ENCODE assay signal across 10 cellular contexts in the genomic region with DNA sequence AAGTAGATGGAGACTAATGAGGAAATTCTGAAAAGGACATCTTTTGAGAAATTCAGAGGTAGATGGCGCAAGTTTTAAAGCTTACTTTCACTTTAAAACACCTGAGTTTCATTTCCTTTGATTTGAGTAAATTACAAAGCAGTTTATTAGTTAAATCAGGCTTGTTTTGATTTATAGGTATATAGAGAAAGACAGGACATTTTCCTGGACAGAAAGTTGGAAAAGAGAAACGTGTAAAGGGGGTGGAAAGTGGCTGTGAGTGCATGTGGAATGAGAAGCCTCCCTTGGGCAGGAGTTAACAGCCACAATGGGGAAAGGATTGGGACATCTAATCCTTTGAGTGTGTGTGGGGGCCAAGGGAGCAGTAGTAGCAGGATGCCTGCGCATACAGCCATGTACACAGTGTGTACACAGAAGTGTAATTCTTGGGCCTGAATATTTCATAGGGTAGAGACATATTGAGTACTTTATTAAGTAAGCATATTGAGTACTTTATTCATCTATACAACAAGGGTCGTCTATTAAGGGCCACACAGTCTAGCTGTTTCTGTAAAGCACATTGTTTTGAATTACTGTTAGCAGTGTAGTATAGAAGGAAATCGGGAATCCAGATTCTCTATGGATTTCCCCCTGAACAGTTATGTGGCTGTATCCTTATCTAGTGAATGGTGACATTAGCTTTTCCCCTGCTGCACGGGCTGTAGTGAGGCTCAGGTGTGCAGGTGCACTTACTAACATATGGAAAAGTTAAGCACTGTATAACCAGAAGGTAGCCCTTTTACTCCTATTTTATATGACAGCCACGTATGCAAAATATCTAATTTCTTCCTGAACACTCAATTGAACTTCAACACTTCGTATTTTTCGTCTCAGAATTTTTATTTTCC. TPM values are rescaled to one million over a fixed set of nuclear protein-coding genes. Genes with fewer than 3 reads are reported as not detected.
DNase-seq lines count a peak whose midpoint lies in the region; ATAC-seq and TF ChIP-seq lines count a peak whose summit lies in the region.
"Had no signal": no experiment of that assay in that cellular context is flagged by ENCODE, and none has a peak within 500 bp of the region (broad histone marks: within the 10 kb centered on the region; RNA-seq: fewer than 3 reads in every experiment).

No MANE protein-coding gene starts in this region.

- no peaks in the 10 kb centered on the region for H3K27me3 Mint-ChIP-seq in WTC11 (ENCODE audit: low read depth)

- no peak overlapping the region for H3K4me3 Mint-ChIP-seq in WTC11

- TF ChIP-seq EP300 in gastroesophageal sphincter (IDR thresholded peaks at IDR 0.05), result no peak

- no peak for TF ChIP-seq CTCF in WTC11 (IDR thresholded peaks at IDR 0.05)
- no peak for TF ChIP-seq CTCF in gastroesophageal sphincter (IDR thresholded peaks at IDR 0.05)
- TF ChIP-seq CTCF in Peyer's patch (IDR thresholded peaks at IDR 0.05), result no peak

- ATAC-seq in WTC11 (no peak), gastroesophageal sphincter (peak; percentile 57), HG03457 (IDR thresholded peaks at IDR 0.05; ENCODE audit: unreplicated experiment) (no peak)

- H3K4me1 ChIP-seq in gastroesophageal sphincter, result peaks cover 0 to 84% (median 6%) of the 10 kb centered on the region in 3 donors
- H3K4me1 ChIP-seq in skeletal muscle tissue (ENCODE audit: control insufficient read depth in 3 of 3, insufficient read depth in 3 of 3, low read length in 3 of 3), result peaks cover 30 to 49% (median 44%) of the 10 kb centered on the region in 3 donors
- H3K4me1 ChIP-seq in Peyer's patch, result peaks cover 0 to 31% (median 14%) of the 10 kb centered on the region in 4 donors

- POLR2A ChIA-PET in WTC11 (lab: Charles Lee), result no interaction called here

- peaks cover 43% of the 10 kb centered on the region for H3K4me1 Mint-ChIP-seq in WTC11

- peaks cover 0 to 31% of the 10 kb centered on the region in 2 donors for H3K36me3 ChIP-seq in gastroesophageal sphincter
- H3K36me3 ChIP-seq in skeletal muscle tissue (ENCODE audit: control insufficient read depth in 3 of 3, insufficient read depth in 3 of 3, low read length in 3 of 3), result peaks cover 2 to 6% (median 3%) of the 10 kb centered on the region in 3 donors
- H3K36me3 ChIP-seq in Peyer's patch, result peaks cover 0 to 18% (median 0%) of the 10 kb centered on the region in 3 donors

- WGBS in gastroesophageal sphincter (ENCODE audit: low coverage in 1 of 2), 2 donors, result 50 to 72% methylated on average over 9 of the region's 9 CpGs

- TF ChIP-seq POLR2A in gastroesophageal sphincter (IDR thresholded peaks at IDR 0.05) (no peak), Peyer's patch (IDR thresholded peaks at IDR 0.05) (no peak)

- peak overlapping the region; percentile 20 for H3K27ac Mint-ChIP-seq in WTC11

- CTCF ChIA-PET in WTC11 (lab: Charles Lee), result interaction anchor here (1.1 kb wide), 1 partner anchor 14 kb away, joined by 3 read pairs; no protein-coding TSS in a partner anchor

- H3K36me3 Mint-ChIP-seq in WTC11, result peaks cover 13% of the 10 kb centered on the region

- H3K4me3 ChIP-seq in gastroesophageal sphincter (no peak overlapping the region), skeletal muscle tissue (ENCODE audit: low read length in 3 of 3) (peak overlapping the region in 1 of 3 donors; percentile 15), Peyer's patch (no peak overlapping the region)

- H3K27me3 ChIP-seq in gastroesophageal sphincter (no peaks in the 10 kb centered on the region), skeletal muscle tissue (ENCODE audit: control insufficient read depth in 3 of 3, insufficient read depth in 3 of 3, low read length in 3 of 3) (no peaks in the 10 kb centered on the region), Peyer's patch (no peaks in the 10 kb centered on the region)

- DNase-seq in NCI-H2171 treated with DMSO at 0.1 percent for 48 hours (lab: John Stamatoyannopoulos, UW), result peak; percentile 28
- DNase-seq in NCI-H2171 (lab: John Stamatoyannopoulos, UW), result no peak
- no peak for DNase-seq in WTC11 (ENCODE audit: low spot score)
- DNase-seq in Peyer's patch, result no peak
- no peak for DNase-seq in germinal center (ENCODE audit: low spot score)
- DNase-seq: effector CD8-positive, alpha-beta T cell; stimulated activated CD4-positive, alpha-beta T cell treated with anti-CD3 and anti-CD28 coated beads, Interleukin-2, amount 100 ng/mL, for 24 hours had no signal

- peak overlapping the region in 1 of 3 donors; percentile 18 for H3K9ac ChIP-seq in skeletal muscle tissue (ENCODE audit: low read depth in 1 of 3, low read length in 3 of 3)

- H3K9me3 ChIP-seq in gastroesophageal sphincter (no peaks in the 10 kb centered on the region), skeletal muscle tissue (ENCODE audit: control insufficient read depth in 3 of 3, low read length in 3 of 3) (no peaks in the 10 kb centered on the region), Peyer's patch (no peaks in the 10 kb centered on the region)

- H3K27ac ChIP-seq in gastroesophageal sphincter (peak overlapping the region in 3 of 4 donors; percentile 6 to 43 (median 30)), skeletal muscle tissue (ENCODE audit: low read depth, low read length) (peak overlapping the region; percentile 33), Peyer's patch (peak overlapping the region in 2 of 4 donors; percentile 35 to 59)

- H3K9me3 Mint-ChIP-seq in WTC11, result no peaks in the 10 kb centered on the region

TF ChIP-seq in WTC11, 78 proteins besides CTCF, POLR2A, EP300 and RAD21 (continues in another document):
- TF ChIP-seq, protein P1, sequence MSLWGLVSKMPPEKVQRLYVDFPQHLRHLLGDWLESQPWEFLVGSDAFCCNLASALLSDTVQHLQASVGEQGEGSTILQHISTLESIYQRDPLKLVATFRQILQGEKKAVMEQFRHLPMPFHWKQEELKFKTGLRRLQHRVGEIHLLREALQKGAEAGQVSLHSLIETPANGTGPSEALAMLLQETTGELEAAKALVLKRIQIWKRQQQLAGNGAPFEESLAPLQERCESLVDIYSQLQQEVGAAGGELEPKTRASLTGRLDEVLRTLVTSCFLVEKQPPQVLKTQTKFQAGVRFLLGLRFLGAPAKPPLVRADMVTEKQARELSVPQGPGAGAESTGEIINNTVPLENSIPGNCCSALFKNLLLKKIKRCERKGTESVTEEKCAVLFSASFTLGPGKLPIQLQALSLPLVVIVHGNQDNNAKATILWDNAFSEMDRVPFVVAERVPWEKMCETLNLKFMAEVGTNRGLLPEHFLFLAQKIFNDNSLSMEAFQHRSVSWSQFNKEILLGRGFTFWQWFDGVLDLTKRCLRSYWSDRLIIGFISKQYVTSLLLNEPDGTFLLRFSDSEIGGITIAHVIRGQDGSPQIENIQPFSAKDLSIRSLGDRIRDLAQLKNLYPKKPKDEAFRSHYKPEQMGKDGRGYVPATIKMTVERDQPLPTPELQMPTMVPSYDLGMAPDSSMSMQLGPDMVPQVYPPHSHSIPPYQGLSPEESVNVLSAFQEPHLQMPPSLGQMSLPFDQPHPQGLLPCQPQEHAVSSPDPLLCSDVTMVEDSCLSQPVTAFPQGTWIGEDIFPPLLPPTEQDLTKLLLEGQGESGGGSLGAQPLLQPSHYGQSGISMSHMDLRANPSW (CRISPR knock-in tag; conservative IDR thresholded peaks at IDR 0.05; ENCODE audit: low read depth), result no peak
- TF ChIP-seq, protein P2, sequence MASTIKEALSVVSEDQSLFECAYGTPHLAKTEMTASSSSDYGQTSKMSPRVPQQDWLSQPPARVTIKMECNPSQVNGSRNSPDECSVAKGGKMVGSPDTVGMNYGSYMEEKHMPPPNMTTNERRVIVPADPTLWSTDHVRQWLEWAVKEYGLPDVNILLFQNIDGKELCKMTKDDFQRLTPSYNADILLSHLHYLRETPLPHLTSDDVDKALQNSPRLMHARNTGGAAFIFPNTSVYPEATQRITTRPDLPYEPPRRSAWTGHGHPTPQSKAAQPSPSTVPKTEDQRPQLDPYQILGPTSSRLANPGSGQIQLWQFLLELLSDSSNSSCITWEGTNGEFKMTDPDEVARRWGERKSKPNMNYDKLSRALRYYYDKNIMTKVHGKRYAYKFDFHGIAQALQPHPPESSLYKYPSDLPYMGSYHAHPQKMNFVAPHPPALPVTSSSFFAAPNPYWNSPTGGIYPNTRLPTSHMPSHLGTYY (CRISPR knock-in tag; IDR thresholded peaks at IDR 0.05), result no peak
- no peak for TF ChIP-seq PRRX2 (CRISPR knock-in tag; IDR thresholded peaks at IDR 0.05)
- TF ChIP-seq ZNF263 (CRISPR knock-in tag; IDR thresholded peaks at IDR 0.05; ENCODE audit: low read depth), result no peak
- no peak for TF ChIP-seq OVOL2 (CRISPR knock-in tag; IDR thresholded peaks at IDR 0.05; ENCODE audit: borderline replicate concordance)
- TF ChIP-seq, protein P3, sequence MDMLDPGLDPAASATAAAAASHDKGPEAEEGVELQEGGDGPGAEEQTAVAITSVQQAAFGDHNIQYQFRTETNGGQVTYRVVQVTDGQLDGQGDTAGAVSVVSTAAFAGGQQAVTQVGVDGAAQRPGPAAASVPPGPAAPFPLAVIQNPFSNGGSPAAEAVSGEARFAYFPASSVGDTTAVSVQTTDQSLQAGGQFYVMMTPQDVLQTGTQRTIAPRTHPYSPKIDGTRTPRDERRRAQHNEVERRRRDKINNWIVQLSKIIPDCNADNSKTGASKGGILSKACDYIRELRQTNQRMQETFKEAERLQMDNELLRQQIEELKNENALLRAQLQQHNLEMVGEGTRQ (CRISPR knock-in tag; IDR thresholded peaks at IDR 0.05), result no peak
- TF ChIP-seq FOXK1 (CRISPR knock-in tag; IDR thresholded peaks at IDR 0.05), result no peak
- TF ChIP-seq FOXJ3 (CRISPR knock-in tag; IDR thresholded peaks at IDR 0.05; ENCODE audit: borderline replicate concordance), result no peak
- TF ChIP-seq, protein P4, sequence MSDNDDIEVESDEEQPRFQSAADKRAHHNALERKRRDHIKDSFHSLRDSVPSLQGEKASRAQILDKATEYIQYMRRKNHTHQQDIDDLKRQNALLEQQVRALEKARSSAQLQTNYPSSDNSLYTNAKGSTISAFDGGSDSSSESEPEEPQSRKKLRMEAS (CRISPR knock-in tag; IDR thresholded peaks at IDR 0.05), result no peak
- TF ChIP-seq, protein P5, sequence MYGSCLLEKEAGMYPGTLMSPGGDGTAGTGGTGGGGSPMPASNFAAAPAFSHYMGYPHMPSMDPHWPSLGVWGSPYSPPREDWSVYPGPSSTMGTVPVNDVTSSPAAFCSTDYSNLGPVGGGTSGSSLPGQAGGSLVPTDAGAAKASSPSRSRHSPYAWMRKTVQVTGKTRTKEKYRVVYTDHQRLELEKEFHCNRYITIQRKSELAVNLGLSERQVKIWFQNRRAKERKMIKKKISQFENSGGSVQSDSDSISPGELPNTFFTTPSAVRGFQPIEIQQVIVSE (CRISPR knock-in tag; IDR thresholded peaks at IDR 0.05; ENCODE audit: borderline replicate concordance), result no peak
- no peak for TF ChIP-seq MYBL2 (CRISPR knock-in tag; IDR thresholded peaks at IDR 0.05)
- TF ChIP-seq CREM (CRISPR knock-in tag; IDR thresholded peaks at IDR 0.05), result no peak
- TF ChIP-seq ZNF232 (CRISPR knock-in tag; IDR thresholded peaks at IDR 0.05), result no peak
- no peak for TF ChIP-seq SMAD4 (CRISPR knock-in tag; IDR thresholded peaks at IDR 0.05)
- no peak for TF ChIP-seq RORB (CRISPR knock-in tag; IDR thresholded peaks at IDR 0.05)

RNA-seq across cellular contexts. Expression of a gene that starts 19.1 kb away (rescaled TPM):
- total RNA-seq in WTC11 (2021), result 82.2 to 93.7 TPM (median 83.0 TPM) in 3 replicates
- total RNA-seq in gastroesophageal sphincter, result 100 to 1,000 TPM in 1 of 4 donors, 10 to 100 TPM in 3; 65.1 to 127 (median 70.4) TPM
- total RNA-seq in skeletal muscle tissue, result 59.5 TPM
- total RNA-seq in Peyer's patch, result 100 to 1,000 TPM in 2 of 4 donors, 10 to 100 TPM in 2; 76.0 to 196 (median 99.5) TPM
